Comparison of ENCODE assay signal across 1 cellular context in genomic region chr2:197517150-197517549, GRCh38.
TF ChIP-seq lines count a peak whose summit lies in the region.

No MANE protein-coding gene starts in this region.

TF ChIP-seq in GM12878, 131 proteins besides CTCF, POLR2A, EP300 and RAD21:
- TF ChIP-seq JUNB (IDR thresholded peaks at IDR 0.05) (no peak), NR2C2 (IDR thresholded peaks at IDR 0.05; ENCODE audit: borderline replicate concordance, control insufficient read depth, insufficient read length, low read depth) (no peak), HCFC1 (IDR thresholded peaks at IDR 0.05; ENCODE audit: low read length) (no peak), PAX5 (IDR thresholded peaks at IDR 0.05; ENCODE audit: borderline replicate concordance, low read depth, low read length) (no peak), BMI1 (IDR thresholded peaks at IDR 0.05; ENCODE audit: borderline replicate concordance) (no peak), ZNF274 (IDR thresholded peaks at IDR 0.05; ENCODE audit: insufficient read depth, insufficient read length) (no peak), ZZZ3 (IDR thresholded peaks at IDR 0.05; ENCODE audit: control insufficient read depth, insufficient read length, low read depth) (no peak), ATF3 (IDR thresholded peaks at IDR 0.05; ENCODE audit: borderline replicate concordance, extremely low read depth, low read depth, low read length) (no peak), GABPA (IDR thresholded peaks at IDR 0.05; ENCODE audit: low read depth) (no peak), NFXL1 (IDR thresholded peaks at IDR 0.05; ENCODE audit: borderline replicate concordance) (no peak), ATF2 (IDR thresholded peaks at IDR 0.05; ENCODE audit: low read length) (no peak), SIX5 (IDR thresholded peaks at IDR 0.05; ENCODE audit: low read depth, low read length, severe bottlenecking) (no peak), BHLHE40 (IDR thresholded peaks at IDR 0.05; ENCODE audit: borderline replicate concordance in 1 of 2, low read depth in 2 of 2, low read length in 1 of 2) (no peak), SREBF2 (IDR thresholded peaks at IDR 0.05; ENCODE audit: low read length) (no peak)
